Comparison of ENCODE assay signal across 19 cellular contexts in the genomic region with DNA sequence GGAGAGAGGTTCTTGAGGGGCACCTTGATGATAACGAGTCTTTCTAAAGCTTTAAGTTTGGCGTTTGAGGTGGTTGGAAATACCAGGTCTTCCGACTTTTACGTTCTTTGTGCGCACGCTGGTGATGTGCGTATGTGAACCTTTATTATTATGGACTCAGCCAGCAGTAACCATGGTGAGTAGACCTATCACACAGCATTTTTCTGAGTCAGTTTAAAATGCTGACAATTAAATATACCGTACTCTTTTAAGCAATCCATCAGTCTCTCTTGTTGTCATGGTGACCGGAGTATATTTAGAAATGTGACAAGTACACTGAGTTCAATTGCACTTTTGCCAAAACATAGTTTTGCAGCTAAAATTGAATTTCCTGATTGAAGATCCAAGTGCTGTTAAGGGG.
DNase-seq lines count a peak whose midpoint lies in the region; ATAC-seq and TF ChIP-seq lines count a peak whose summit lies in the region.
"Had no signal": no experiment of that assay in that cellular context is flagged by ENCODE, and none has a peak within 500 bp of the region (broad histone marks: within the 10 kb centered on the region; RNA-seq: fewer than 3 reads in every experiment).

No MANE protein-coding gene starts in this region.

- H3K27ac Mint-ChIP-seq in activated naive CD8-positive, alpha-beta T cell = peak overlapping the region; percentile 42
- no peak overlapping the region for H3K27ac Mint-ChIP-seq in activated naive CD8-positive, alpha-beta T cell treated with anti-CD3 and anti-CD28 coated beads for 36 hours
- H3K27ac Mint-ChIP-seq in activated CD8-positive, alpha-beta T cell treated with anti-CD3 and anti-CD28 coated beads, Interleukin-2, amount 10 ng/mL, durations not matched to agents 7 days and 5 days = no peak overlapping the region
- H3K27ac Mint-ChIP-seq: naive B cell, T-cell had no signal

- H3K79me2 ChIP-seq in neural cell (replicated peaks; ENCODE audit: insufficient read depth, low read length) (no peaks in the 10 kb centered on the region), osteoblast (ENCODE audit: insufficient read depth, low read length) (peaks cover 68% of the 10 kb centered on the region)

- H3K4me2 ChIP-seq in neural cell (ENCODE audit: low read length) = peak overlapping the region; percentile 37
- no peak overlapping the region for H3K4me2 ChIP-seq in osteoblast (ENCODE audit: insufficient read depth, low read length)
- H3K4me2 ChIP-seq: smooth muscle cell had no signal

- no peak for ATAC-seq in activated CD8-positive, alpha-beta T cell treated with anti-CD3 and anti-CD28 coated beads, Interleukin-2, amount 10 ng/mL, durations not matched to agents 7 days and 5 days
- ATAC-seq: lower lobe of right lung, T-cell had no signal

- no peaks in the 10 kb centered on the region for H3K9me2 ChIP-seq in neural cell (ENCODE audit: insufficient read depth, low read length)

- TF ChIP-seq RAD21 in neural cell (conservative IDR thresholded peaks at IDR 0.05) = no peak

- TF ChIP-seq CTCF in neural cell (IDR thresholded peaks at IDR 0.05; ENCODE audit: poor library complexity, severe bottlenecking) = no peak
- TF ChIP-seq CTCF in osteoblast (IDR thresholded peaks at IDR 0.05; ENCODE audit: extremely low read depth, low read depth, low read length) = no peak

- peak; percentile 73 for TF ChIP-seq EP300 in neural cell (conservative IDR thresholded peaks at IDR 0.05; ENCODE audit: poor library complexity, severe bottlenecking)

- peak overlapping the region; percentile 44 for H3K4me3 ChIP-seq in neural cell (ENCODE audit: low read length)
- no peak overlapping the region for H3K4me3 ChIP-seq in osteoblast (ENCODE audit: insufficient read depth, low read length)
- H3K4me3 ChIP-seq: lower lobe of right lung, smooth muscle cell had no signal

- H2AFZ ChIP-seq in neural cell (ENCODE audit: low read depth, low read length) (no peak overlapping the region), osteoblast (ENCODE audit: low read length) (no peak overlapping the region)
- H2AFZ ChIP-seq: parathyroid adenoma had no signal

- H3K36me3 ChIP-seq in neural cell (ENCODE audit: insufficient read depth, low read length) = no peaks in the 10 kb centered on the region
- H3K36me3 ChIP-seq in osteoblast (ENCODE audit: insufficient read depth, low read length) = peaks cover 10% of the 10 kb centered on the region
- H3K36me3 ChIP-seq: lower lobe of right lung had no signal

- peak overlapping the region; percentile 36 for H3K9ac ChIP-seq in neural cell (ENCODE audit: low read length)
- H3K9ac ChIP-seq: parathyroid adenoma had no signal

- peaks cover 2% of the 10 kb centered on the region for H3K4me1 ChIP-seq in osteoblast (ENCODE audit: insufficient read depth, low read length)
- H3K4me1 ChIP-seq: parathyroid adenoma had no signal

- no peaks in the 10 kb centered on the region for H4K20me1 ChIP-seq in neural cell (ENCODE audit: insufficient read depth)
- peaks cover 3% of the 10 kb centered on the region for H4K20me1 ChIP-seq in osteoblast (ENCODE audit: insufficient read depth, low read length)

- no peak for DNase-seq in activated naive CD8-positive, alpha-beta T cell treated with anti-CD3 and anti-CD28 coated beads for 36 hours
- peak; percentile 13 for DNase-seq in fibroblast of gingiva (ENCODE audit: low read depth)
- no peak for DNase-seq in NCI-H2107 treated with DMSO at 0.1 percent for 48 hours (lab: John Stamatoyannopoulos, UW; ENCODE audit: unreplicated experiment)
- DNase-seq in NCI-H2081 treated with DMSO at 0.1 percent for 48 hours (lab: John Stamatoyannopoulos, UW) = no peak
- no peak for DNase-seq in osteoblast (ENCODE audit: insufficient read length, low spot score, missing footprints)
- DNase-seq in activated CD8-positive, alpha-beta T cell treated with anti-CD3 and anti-CD28 coated beads, Interleukin-2, amount 10 ng/mL, durations not matched to agents 7 days and 5 days = no peak
- DNase-seq: activated T-cell treated with anti-CD3 and anti-CD28 coated beads for 4 hours, DMS153, erythroblast, immature natural killer cell, lower lobe of right lung, naive B cell, NCI-H146, NCI-H446 treated with DMSO at 0.1 percent for 48 hours, T-cell had no signal

- H3K9me3 ChIP-seq in neural cell (ENCODE audit: low read length) (no peaks in the 10 kb centered on the region), osteoblast (ENCODE audit: low read depth, low read length) (no peaks in the 10 kb centered on the region)
- H3K9me3 ChIP-seq: lower lobe of right lung had no signal

- H3K36me3 Mint-ChIP-seq in activated naive CD8-positive, alpha-beta T cell = peaks cover 8% of the 10 kb centered on the region
- H3K36me3 Mint-ChIP-seq in activated naive CD8-positive, alpha-beta T cell treated with anti-CD3 and anti-CD28 coated beads for 36 hours = peaks cover 22% of the 10 kb centered on the region
- H3K36me3 Mint-ChIP-seq in activated CD8-positive, alpha-beta T cell treated with anti-CD3 and anti-CD28 coated beads, Interleukin-2, amount 10 ng/mL, durations not matched to agents 7 days and 5 days (ENCODE audit: low read depth) = peaks cover 35% of the 10 kb centered on the region

- no peak overlapping the region for H3K4me3 Mint-ChIP-seq in activated naive CD8-positive, alpha-beta T cell
- no peak overlapping the region for H3K4me3 Mint-ChIP-seq in activated naive CD8-positive, alpha-beta T cell treated with anti-CD3 and anti-CD28 coated beads for 36 hours
- H3K4me3 Mint-ChIP-seq in activated CD8-positive, alpha-beta T cell treated with anti-CD3 and anti-CD28 coated beads, Interleukin-2, amount 10 ng/mL, durations not matched to agents 7 days and 5 days = no peak overlapping the region
- H3K4me3 Mint-ChIP-seq: immature natural killer cell, naive B cell, T-cell had no signal

- peaks cover 66% of the 10 kb centered on the region for H3K4me1 Mint-ChIP-seq in activated naive CD8-positive, alpha-beta T cell (ENCODE audit: low read depth)
- peaks cover 48% of the 10 kb centered on the region for H3K4me1 Mint-ChIP-seq in activated naive CD8-positive, alpha-beta T cell treated with anti-CD3 and anti-CD28 coated beads for 36 hours
- H3K4me1 Mint-ChIP-seq in activated CD8-positive, alpha-beta T cell treated with anti-CD3 and anti-CD28 coated beads, Interleukin-2, amount 10 ng/mL, durations not matched to agents 7 days and 5 days (ENCODE audit: low read depth) = peaks cover 67% of the 10 kb centered on the region

- H3K27ac ChIP-seq in neural cell (ENCODE audit: low read length) = peak overlapping the region; percentile 81
- no peak overlapping the region for H3K27ac ChIP-seq in osteoblast (ENCODE audit: low read depth, low read length)
- H3K27ac ChIP-seq: lower lobe of right lung, parathyroid adenoma had no signal

- H3K27me3 ChIP-seq in neural cell (ENCODE audit: insufficient read depth, low read depth, low read length) (no peaks in the 10 kb centered on the region), osteoblast (ENCODE audit: insufficient read depth, low read length) (no peaks in the 10 kb centered on the region)

- H3F3A ChIP-seq in neural cell (ENCODE audit: insufficient read depth, low read length, poor library complexity, severe bottlenecking) = no peaks in the 10 kb centered on the region

- H3K27me3 Mint-ChIP-seq in activated naive CD8-positive, alpha-beta T cell = no peaks in the 10 kb centered on the region
- no peaks in the 10 kb centered on the region for H3K27me3 Mint-ChIP-seq in activated naive CD8-positive, alpha-beta T cell treated with anti-CD3 and anti-CD28 coated beads for 36 hours
- no peaks in the 10 kb centered on the region for H3K27me3 Mint-ChIP-seq in activated CD8-positive, alpha-beta T cell treated with anti-CD3 and anti-CD28 coated beads, Interleukin-2, amount 10 ng/mL, durations not matched to agents 7 days and 5 days (ENCODE audit: low read depth)
- H3K27me3 Mint-ChIP-seq: naive B cell, T-cell had no signal

- H3K9me3 Mint-ChIP-seq in activated naive CD8-positive, alpha-beta T cell (ENCODE audit: low read depth) = peaks cover 5% of the 10 kb centered on the region
- peaks cover 5% of the 10 kb centered on the region for H3K9me3 Mint-ChIP-seq in activated naive CD8-positive, alpha-beta T cell treated with anti-CD3 and anti-CD28 coated beads for 36 hours
- peaks cover 7% of the 10 kb centered on the region for H3K9me3 Mint-ChIP-seq in activated CD8-positive, alpha-beta T cell treated with anti-CD3 and anti-CD28 coated beads, Interleukin-2, amount 10 ng/mL, durations not matched to agents 7 days and 5 days (ENCODE audit: insufficient read depth)
- H3K9me3 Mint-ChIP-seq: immature natural killer cell, naive B cell had no signal

- CTCF ChIA-PET in activated CD8-positive, alpha-beta T cell treated with anti-CD3 and anti-CD28 coated beads, Interleukin-2, amount 10 ng/mL, durations not matched to agents 7 days and 5 days (lab: Charles Lee) = no interaction called here

- POLR2A ChIA-PET in activated CD8-positive, alpha-beta T cell treated with anti-CD3 and anti-CD28 coated beads, Interleukin-2, amount 10 ng/mL, durations not matched to agents 7 days and 5 days (lab: Charles Lee) = no interaction called here

TF ChIP-seq in neural cell, 6 proteins besides CTCF, POLR2A, EP300 and RAD21 (continues in another document):
- TF ChIP-seq POLR2AphosphoS5 (IDR thresholded peaks at IDR 0.05) = peak; percentile 31
- TF ChIP-seq TAF1 (IDR thresholded peaks at IDR 0.05; ENCODE audit: low read depth) = no peak
- TF ChIP-seq EZH2 (IDR thresholded peaks at IDR 0.05; ENCODE audit: borderline replicate concordance, insufficient read depth, low read length, poor library complexity, severe bottlenecking) = no peak
- TF ChIP-seq MXI1 (conservative IDR thresholded peaks at IDR 0.05; ENCODE audit: poor library complexity, severe bottlenecking) = no peak
- peak; percentile 37 for TF ChIP-seq SMC3 (conservative IDR thresholded peaks at IDR 0.05; ENCODE audit: poor library complexity)
